Comparison of ENCODE assay signal across 15 cellular contexts in genomic region chrX:27599928-27600327, GRCh38. TPM values are rescaled to one million over a fixed set of nuclear protein-coding genes. Genes with fewer than 3 reads are reported as not detected.
A peak's percentile ranks its signal among the peaks of the same experiment; 100 is the strongest.
DNase-seq lines count a peak whose midpoint lies in the region; FAIRE-seq and TF ChIP-seq lines count a peak whose summit lies in the region.
"Had no signal": no experiment of that assay in that cellular context is flagged by ENCODE, and none has a peak within 500 bp of the region (broad histone marks: within the 10 kb centered on the region; RNA-seq: fewer than 3 reads in every experiment).

No MANE protein-coding gene starts in this region.

- no peaks in the 10 kb centered on the region for H3K4me1 Mint-ChIP-seq in MCF 10A (ENCODE audit: insufficient read depth, unreplicated experiment)
- H3K4me1 Mint-ChIP-seq: activated CD8-positive, alpha-beta memory T cell treated with anti-CD3 and anti-CD28 coated beads, Interleukin-2, amount 10 ng/mL, durations not matched to agents 7 days and 5 days had no signal

- peak; percentile 24 for TF ChIP-seq CTCF in MCF 10A (IDR thresholded peaks at IDR 0.05; ENCODE audit: unreplicated experiment)
- no peak for TF ChIP-seq CTCF in breast epithelium (IDR thresholded peaks at IDR 0.05)
- peak; percentile 66 for TF ChIP-seq CTCF in VCaP (conservative IDR thresholded peaks at IDR 0.05)
- TF ChIP-seq CTCF in fibroblast of pulmonary artery (IDR thresholded peaks at IDR 0.05; ENCODE audit: low read length, missing control alignments) = peak; percentile 23

- H3K27me3 Mint-ChIP-seq in MCF 10A (ENCODE audit: insufficient read depth, unreplicated experiment) = no peaks in the 10 kb centered on the region
- H3K27me3 Mint-ChIP-seq: activated CD8-positive, alpha-beta memory T cell treated with anti-CD3 and anti-CD28 coated beads, Interleukin-2, amount 10 ng/mL, durations not matched to agents 7 days and 5 days had no signal

- POLR2A ChIA-PET in MCF 10A (lab: Yijun Ruan, JAX) = no interaction called here

- H3K27ac ChIP-seq in breast epithelium (no peak overlapping the region), VCaP (no peak overlapping the region)
- H3K27ac ChIP-seq: SJCRH30, tibial artery had no signal

- H3K36me3 Mint-ChIP-seq in MCF 10A (ENCODE audit: insufficient read depth, unreplicated experiment) = no peaks in the 10 kb centered on the region
- H3K36me3 Mint-ChIP-seq: activated CD8-positive, alpha-beta memory T cell treated with anti-CD3 and anti-CD28 coated beads, Interleukin-2, amount 10 ng/mL, durations not matched to agents 7 days and 5 days had no signal

- H3K27ac Mint-ChIP-seq in MCF 10A (ENCODE audit: low read depth, unreplicated experiment) = no peak overlapping the region
- H3K27ac Mint-ChIP-seq: activated CD8-positive, alpha-beta memory T cell treated with anti-CD3 and anti-CD28 coated beads, Interleukin-2, amount 10 ng/mL, durations not matched to agents 7 days and 5 days; activated naive CD4-positive, alpha-beta T cell treated with anti-CD3 and anti-CD28 coated beads for 36 hours had no signal

- H3K9me3 ChIP-seq in breast epithelium = no peaks in the 10 kb centered on the region
- H3K9me3 ChIP-seq: SJCRH30, tibial artery had no signal

- CTCF ChIA-PET in MCF 10A (lab: Yijun Ruan, JAX) = interaction anchor here (0.6 to 0.9 kb wide), 2 partner anchors 84 to 315 kb away, joined by 4 read pairs; no protein-coding TSS in a partner anchor

- BruUV-seq in MCF 10A (replicated peaks; lab: Mats Ljungman, UMichigan) = no TSS peak

- H3K4me3 ChIP-seq in breast epithelium = no peak overlapping the region
- no peak overlapping the region for H3K4me3 ChIP-seq in fibroblast of pulmonary artery (replicated peaks; ENCODE audit: low read depth, low read length)
- H3K4me3 ChIP-seq: SJCRH30, tibial artery had no signal

- no peaks in the 10 kb centered on the region for H3K36me3 ChIP-seq in breast epithelium
- H3K36me3 ChIP-seq: SJCRH30, tibial artery had no signal

- no peak overlapping the region for H3K4me3 Mint-ChIP-seq in MCF 10A (ENCODE audit: unreplicated experiment)
- H3K4me3 Mint-ChIP-seq: activated CD8-positive, alpha-beta memory T cell treated with anti-CD3 and anti-CD28 coated beads, Interleukin-2, amount 10 ng/mL, durations not matched to agents 7 days and 5 days; activated naive CD4-positive, alpha-beta T cell treated with anti-CD3 and anti-CD28 coated beads for 36 hours had no signal

- intact Hi-C loops in MCF 10A (cut with micrococcal nuclease) (loop anchor here (1.0 kb wide), 1 partner anchor 83 kb away; no protein-coding TSS in a partner anchor), breast epithelium (cut with DNase I; ENCODE audit: low total_unique reads) (no loop called here), posterior cingulate gyrus (cut with DNase I) (no loop called here)

- H3K27me3 ChIP-seq in breast epithelium = no peaks in the 10 kb centered on the region
- H3K27me3 ChIP-seq: SJCRH30, tibial artery had no signal

- H3K9me3 Mint-ChIP-seq in MCF 10A (ENCODE audit: unreplicated experiment) = no peaks in the 10 kb centered on the region
- H3K9me3 Mint-ChIP-seq: activated naive CD4-positive, alpha-beta T cell treated with anti-CD3 and anti-CD28 coated beads for 36 hours had no signal

- no peak for TF ChIP-seq POLR2A in breast epithelium (IDR thresholded peaks at IDR 0.05)

- DNase-seq in MCF 10A (ENCODE audit: unreplicated experiment) = peak; percentile 58
- no peak for DNase-seq in breast epithelium (ENCODE audit: low spot score in 2 of 2)
- DNase-seq in fibroblast of pulmonary artery (ENCODE audit: low read depth) = peak; percentile 71
- DNase-seq in urothelium cell line (ENCODE audit: low spot score) = peak; percentile 5
- DNase-seq in GM03348 (ENCODE audit: low spot score) = no peak
- DNase-seq in mucosa of gallbladder (ENCODE audit: low spot score) = no peak
- no peak for DNase-seq in posterior cingulate gyrus
- DNase-seq: activated CD8-positive, alpha-beta memory T cell treated with anti-CD3 and anti-CD28 coated beads, Interleukin-2, amount 10 ng/mL, durations not matched to agents 7 days and 5 days; activated naive CD4-positive, alpha-beta T cell treated with anti-CD3 and anti-CD28 coated beads for 36 hours; NCI-H146; NCI-H774; SJCRH30; tibial artery had no signal

- no peak for FAIRE-seq in urothelium cell line (lab: Jason Lieb, UNC)

- H3K4me1 ChIP-seq in breast epithelium = no peaks in the 10 kb centered on the region
- H3K4me1 ChIP-seq: SJCRH30, tibial artery had no signal

RNA-seq across cellular contexts. Expression of gene DCAF8L2, which starts 9.8 kb away (rescaled TPM):
- not detected in 2 replicates for total RNA-seq in MCF 10A (2022)
- not detected for total RNA-seq in breast epithelium
- total RNA-seq in mucosa of gallbladder = not detected
- total RNA-seq: activated CD8-positive, alpha-beta memory T cell treated with anti-CD3 and anti-CD28 coated beads, Interleukin-2, amount 10 ng/mL, durations not matched to agents 7 days and 5 days; activated naive CD4-positive, alpha-beta T cell treated with anti-CD3 and anti-CD28 coated beads for 36 hours; fibroblast of villous mesenchyme; SJCRH30 had no signal

Comparison
In these comparisons a context has a peak if more than half of its experiments do, and no peak if none do; other contexts are left out.
1. DNase-seq: peak in MCF 10A (single experiment), fibroblast of pulmonary artery (single experiment) and urothelium cell line (single experiment); none in breast epithelium (0 of 2), GM03348 (single experiment), mucosa of gallbladder (single experiment) and posterior cingulate gyrus (0 of 10).
2. CTCF ChIP-seq: peak in MCF 10A (single experiment), VCaP (single experiment) and fibroblast of pulmonary artery (single experiment); none in breast epithelium (0 of 3).